8 cellular contexts compared by ENCODE assay signal in genomic region chr17:32350662-32351418, GRCh38. TPM values are rescaled to one million over a fixed set of nuclear protein-coding genes. Genes with fewer than 3 reads are reported as not detected.
DNase-seq lines count a peak whose midpoint lies in the region; ATAC-seq, FAIRE-seq and TF ChIP-seq lines count a peak whose summit lies in the region.

No MANE protein-coding gene starts in this region.

- FAIRE-seq in RCC 7860 (lab: Jason Lieb, UNC) (peak; percentile 30), small intestine (lab: Jason Lieb, UNC) (no peak)

- TF ChIP-seq POLR2A in body of pancreas (IDR thresholded peaks at IDR 0.05), result no peak

- 0 to 1% methylated on average over 20 of the region's 20 CpGs for WGBS in body of pancreas, 2 donors
- 0% methylated on average over 20 of the region's 20 CpGs for WGBS in small intestine, 3 donors

- peak; percentile 20 for ATAC-seq in GM18499 (IDR thresholded peaks at IDR 0.05; ENCODE audit: insufficient read depth, unreplicated experiment)
- peak; percentile 25 for ATAC-seq in HG03342 (IDR thresholded peaks at IDR 0.05; ENCODE audit: unreplicated experiment)
- peak; percentile 53 for ATAC-seq in body of pancreas
- no peak for ATAC-seq in HG03139 (IDR thresholded peaks at IDR 0.05; ENCODE audit: unreplicated experiment)

- H3K36me3 ChIP-seq in body of pancreas (replicated peaks in 1 of 2; ENCODE audit: insufficient read depth in 1 of 2, low read depth in 2 of 2) (peaks cover 0 to 5% of the 10 kb centered on the region in 2 donors), small intestine (ENCODE audit: control insufficient read depth in 2 of 2, insufficient read depth in 2 of 2, low read length in 2 of 2) (peaks cover 5% of the 10 kb centered on the region in 2 donors)

- H3K4me1 ChIP-seq in body of pancreas, result peaks cover 43% of the 10 kb centered on the region
- peaks cover 5 to 22% of the 10 kb centered on the region in 2 donors for H3K4me1 ChIP-seq in small intestine (ENCODE audit: control insufficient read depth in 2 of 2, insufficient read depth in 1 of 2, low read depth in 1 of 2, low read length in 1 of 2)

- DNase-seq in AML-193 (lab: John Stamatoyannopoulos, UW) (peak; percentile 77 to 86), RCC 7860 (ENCODE audit: low spot score) (peak; percentile 27), body of pancreas (peak; percentile 40 to 70 (median 44)), small intestine (peak; percentile 73)

- peak overlapping the region; percentile 92 to 97 (median 92) for H3K27ac ChIP-seq in body of pancreas
- peak overlapping the region; percentile 93 to 98 for H3K27ac ChIP-seq in small intestine (ENCODE audit: low read depth in 1 of 2, low read length in 1 of 2)

- no peak for TF ChIP-seq CTCF in body of pancreas (IDR thresholded peaks at IDR 0.05)

- H3K27me3 ChIP-seq in body of pancreas, result no peaks in the 10 kb centered on the region
- no peaks in the 10 kb centered on the region for H3K27me3 ChIP-seq in small intestine (ENCODE audit: control insufficient read depth in 2 of 2, insufficient read depth in 2 of 2, low read length in 2 of 2)

- intact Hi-C loops in body of pancreas (cut with DNase I), result no loop called here

- no peaks in the 10 kb centered on the region for H3K9me3 ChIP-seq in body of pancreas
- no peaks in the 10 kb centered on the region for H3K9me3 ChIP-seq in iPS-18c (ENCODE audit: control insufficient read depth, insufficient read depth, low read length)
- no peaks in the 10 kb centered on the region for H3K9me3 ChIP-seq in small intestine (ENCODE audit: control insufficient read depth, low read depth)

- peak overlapping the region; percentile 57 to 64 for H3K4me3 ChIP-seq in body of pancreas
- peak overlapping the region; percentile 98 for H3K4me3 ChIP-seq in iPS-18c (ENCODE audit: insufficient read depth, low read depth, low read length)
- peak overlapping the region; percentile 88 to 100 for H3K4me3 ChIP-seq in small intestine (ENCODE audit: low read depth in 1 of 2, low read length in 2 of 2)

RNA-seq across cellular contexts. Expression of gene ZNF207, which starts 0.9 kb away (rescaled TPM):
- 10 to 100 TPM; 82.5 to 95.6 TPM for total RNA-seq in body of pancreas
- 10 to 100 TPM; 50.8 to 71.6 (median 56.7) TPM for polyA plus RNA-seq in small intestine

RNA-seq across cellular contexts. Expression of gene C17orf75, which starts 8.9 kb away (rescaled TPM):
- total RNA-seq in body of pancreas, result 10 to 100 TPM in 1 of 2 donors, 1 to 10 TPM in 1; 7.6 to 15.6 TPM
- polyA plus RNA-seq in small intestine, result 10 to 100 TPM in 1 of 3 donors, 1 to 10 TPM in 2; 9.6 to 13.7 (median 10.0) TPM

Comparison
In these comparisons a context has a peak if more than half of its experiments do, and no peak if none do; other contexts are left out.
1. DNase-seq: peak in every context shown above with its lines; median percentile 82 in AML-193; 73 in small intestine; 44 in body of pancreas; 27 in RCC 7860.